7 cellular contexts compared by ENCODE assay signal in the genomic region with DNA sequence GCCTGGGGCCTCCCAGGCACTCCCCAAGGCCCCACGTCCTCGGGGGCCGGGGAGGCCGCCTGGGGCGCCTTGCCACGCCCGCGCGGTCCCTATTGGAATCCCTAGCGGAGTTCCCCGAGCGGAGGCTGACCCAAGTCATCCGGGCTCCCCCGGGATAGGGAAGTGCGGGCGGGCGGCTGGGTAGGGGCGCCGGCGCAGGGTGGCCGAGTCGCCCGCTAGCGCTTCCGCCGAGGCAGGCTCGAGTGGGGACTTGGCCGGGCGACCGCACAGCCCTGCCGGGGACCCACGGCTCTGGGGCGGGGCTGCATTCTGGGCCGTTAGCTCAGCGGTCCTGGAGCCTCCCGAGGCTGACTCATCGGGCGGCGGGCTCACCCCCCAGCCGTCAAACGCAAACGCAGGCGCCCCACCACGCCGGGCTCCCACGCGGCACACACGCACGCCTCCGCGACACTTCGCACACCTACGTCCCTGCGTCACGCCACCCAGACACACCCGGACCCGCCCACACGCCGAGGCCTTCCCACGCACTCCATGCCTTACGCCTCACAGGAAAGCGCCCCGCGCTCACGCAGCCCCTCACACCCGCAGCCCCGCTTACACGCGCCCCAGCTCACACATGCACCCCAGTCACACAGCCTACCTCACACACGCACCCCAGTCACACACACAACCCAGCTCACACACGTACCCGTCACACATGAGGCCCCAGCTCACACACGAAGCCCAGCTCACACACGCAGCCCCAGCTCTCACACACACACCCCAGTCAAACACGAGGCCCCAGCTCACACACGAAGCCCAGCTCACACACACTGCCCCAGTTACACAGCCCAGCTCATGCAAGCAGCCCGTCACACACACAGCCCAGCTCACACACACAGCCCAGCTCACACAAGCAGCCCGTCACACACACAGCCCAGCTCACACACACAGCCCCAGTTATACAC. TPM values are rescaled to one million over a fixed set of nuclear protein-coding genes. Genes with fewer than 3 reads are reported as not detected.
A peak's percentile ranks its signal among the peaks of the same experiment; 100 is the strongest.
DNase-seq lines count a peak whose midpoint lies in the region; ATAC-seq, FAIRE-seq and TF ChIP-seq lines count a peak whose summit lies in the region.

No MANE protein-coding gene starts in this region.

- no peaks in the 10 kb centered on the region for H3K27me3 ChIP-seq in right cardiac atrium (ENCODE audit: control insufficient read depth, insufficient read depth)
- peaks cover 6% of the 10 kb centered on the region for H3K27me3 ChIP-seq in rectal smooth muscle tissue (ENCODE audit: control insufficient read depth, insufficient read depth, low read length)

- peaks cover 9% of the 10 kb centered on the region for H3K36me3 Mint-ChIP-seq in T-helper 17 cell (ENCODE audit: low read depth)

- CTCF ChIA-PET in HEK293T (lab: Yijun Ruan, JAX) = interaction anchor here (0.6 to 1.3 kb wide), 6 partner anchors 12 to 319 kb away, joined by 3 to 6 read pairs (median 4); no protein-coding TSS in a partner anchor

- peak; percentile 79 for ATAC-seq in T-helper 17 cell
- ATAC-seq in right cardiac atrium = peak; percentile 58 to 72
- no peak for ATAC-seq in HG03342 (IDR thresholded peaks at IDR 0.05; ENCODE audit: unreplicated experiment)

- no peak for FAIRE-seq in urothelium cell line (lab: Jason Lieb, UNC)

- intact Hi-C loops in right cardiac atrium (cut with DNase I) = loop anchor here in 2 of 4 donors (5.0 kb wide), 1 partner anchor 49 kb away; no protein-coding TSS in a partner anchor

- peak overlapping the region; percentile 96 for H3K4me3 Mint-ChIP-seq in T-helper 17 cell

- peaks cover 23% of the 10 kb centered on the region for H3K4me1 Mint-ChIP-seq in T-helper 17 cell

- H3K9me3 ChIP-seq in T-helper 17 cell (ENCODE audit: control insufficient read depth, low read length, poor library complexity, severe bottlenecking) = no peaks in the 10 kb centered on the region
- H3K9me3 ChIP-seq in right cardiac atrium (ENCODE audit: control insufficient read depth, low read length) = no peaks in the 10 kb centered on the region

- H3K27me3 Mint-ChIP-seq in T-helper 17 cell = peaks cover 13% of the 10 kb centered on the region

- peaks cover 4% of the 10 kb centered on the region for H3K4me1 ChIP-seq in right cardiac atrium (ENCODE audit: control insufficient read depth, insufficient read depth, low read length)
- peaks cover 25% of the 10 kb centered on the region for H3K4me1 ChIP-seq in rectal smooth muscle tissue (ENCODE audit: control insufficient read depth, insufficient read depth, low read length)

- DNase-seq in HEK293T (ENCODE audit: extremely low spot score) = peak; percentile 39
- peak; percentile 69 to 86 (median 81) for DNase-seq in T-helper 17 cell
- DNase-seq in amniotic epithelial cell (ENCODE audit: low read depth) = peak; percentile 59
- DNase-seq in right cardiac atrium = peak; percentile 91 to 93 (median 93)
- peak; percentile 65 for DNase-seq in urothelium cell line (ENCODE audit: low spot score)

- H3K4me3 ChIP-seq in right cardiac atrium (ENCODE audit: low read length) (peak overlapping the region; percentile 84), rectal smooth muscle tissue (ENCODE audit: low read length) (peak overlapping the region; percentile 81)

- H3K27ac ChIP-seq in right cardiac atrium (ENCODE audit: low read length) (peak overlapping the region; percentile 95), rectal smooth muscle tissue (ENCODE audit: low read depth, low read length) (peak overlapping the region; percentile 89)

- H3K9ac ChIP-seq in rectal smooth muscle tissue (ENCODE audit: low read length) = peak overlapping the region; percentile 75

- H3K27ac Mint-ChIP-seq in T-helper 17 cell = peak overlapping the region; percentile 94

- 9% methylated on average over 78 of the region's 78 CpGs for WGBS in right cardiac atrium

- POLR2A ChIA-PET in HEK293T (lab: Yijun Ruan, JAX) = interaction anchor here (0.9 to 4.1 kb wide), 5 partner anchors 13 to 50 kb away, joined by 3 to 28 read pairs (median 4); a partner anchor contains a TSS

- H3K36me3 ChIP-seq in rectal smooth muscle tissue (ENCODE audit: control insufficient read depth, insufficient read depth, low read length) = no peaks in the 10 kb centered on the region

TF ChIP-seq in HEK293T, 16 proteins besides CTCF, POLR2A, EP300 and RAD21:
- TF ChIP-seq ARNT (IDR thresholded peaks at IDR 0.05) (no peak), HDGF (IDR thresholded peaks at IDR 0.05; ENCODE audit: borderline replicate concordance) (no peak), L3MBTL2 (conservative IDR thresholded peaks at IDR 0.05) (no peak; the same call in none of the 2 replicates), LEF1 (IDR thresholded peaks at IDR 0.05; ENCODE audit: borderline replicate concordance) (no peak), FOXM1 (IDR thresholded peaks at IDR 0.05; ENCODE audit: borderline replicate concordance) (no peak), NFRKB (IDR thresholded peaks at IDR 0.05) (no peak), TARDBP (IDR thresholded peaks at IDR 0.05) (no peak), ELF4 (IDR thresholded peaks at IDR 0.05) (no peak), CTBP1 (IDR thresholded peaks at IDR 0.05; ENCODE audit: borderline replicate concordance) (no peak), SUZ12 (IDR thresholded peaks at IDR 0.05) (no peak), SP1 (IDR thresholded peaks at IDR 0.05) (no peak), BHLHE40 (IDR thresholded peaks at IDR 0.05; ENCODE audit: borderline replicate concordance) (no peak), FOXK2 (IDR thresholded peaks at IDR 0.05) (no peak), ZNF384 (IDR thresholded peaks at IDR 0.05) (no peak), FOXA1 (IDR thresholded peaks at IDR 0.05) (no peak)
- TF ChIP-seq, protein P1, sequence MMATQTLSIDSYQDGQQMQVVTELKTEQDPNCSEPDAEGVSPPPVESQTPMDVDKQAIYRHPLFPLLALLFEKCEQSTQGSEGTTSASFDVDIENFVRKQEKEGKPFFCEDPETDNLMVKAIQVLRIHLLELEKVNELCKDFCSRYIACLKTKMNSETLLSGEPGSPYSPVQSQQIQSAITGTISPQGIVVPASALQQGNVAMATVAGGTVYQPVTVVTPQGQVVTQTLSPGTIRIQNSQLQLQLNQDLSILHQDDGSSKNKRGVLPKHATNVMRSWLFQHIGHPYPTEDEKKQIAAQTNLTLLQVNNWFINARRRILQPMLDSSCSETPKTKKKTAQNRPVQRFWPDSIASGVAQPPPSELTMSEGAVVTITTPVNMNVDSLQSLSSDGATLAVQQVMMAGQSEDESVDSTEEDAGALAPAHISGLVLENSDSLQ (IDR thresholded peaks at IDR 0.05) = no peak

RNA-seq across cellular contexts. Expression of a gene that starts 1.1 kb away (rescaled TPM):
- total RNA-seq in T-helper 17 cell (1 to 10 TPM; 1.8 to 2.6 TPM), right cardiac atrium (100 to 1,000 TPM; 123 to 177 (median 136) TPM)
- polyA plus RNA-seq in right cardiac atrium = 110 TPM

RNA-seq across cellular contexts. Expression of a gene that starts 36.3 kb away (rescaled TPM):
- total RNA-seq in T-helper 17 cell = 10 to 100 TPM; 86.2 to 87.5 TPM
- total RNA-seq in right cardiac atrium = 100 to 1,000 TPM in 2 of 4 donors, 10 to 100 TPM in 2; 90.3 to 138 (median 101) TPM
- polyA plus RNA-seq in right cardiac atrium = 69.1 TPM

RNA-seq across cellular contexts. Expression of a gene that starts 42.8 kb away (rescaled TPM):
- total RNA-seq in T-helper 17 cell = 1 to 10 TPM; 5.2 to 5.7 TPM
- 10 to 100 TPM; 15.2 to 27.4 (median 20.1) TPM for total RNA-seq in right cardiac atrium
- polyA plus RNA-seq in right cardiac atrium = 21.6 TPM

Comparison
In these comparisons a context has a peak if more than half of its experiments do, and no peak if none do; other contexts are left out.
1. DNase-seq: peak in every context shown above with its lines; median percentile 93 in right cardiac atrium; 81 in T-helper 17 cell; 65 in urothelium cell line; 59 in amniotic epithelial cell; 39 in HEK293T.
2. RNA of a gene that starts 1.1 kb away (total RNA-seq): 123 to 177 TPM in right cardiac atrium; 1.8 to 2.6 TPM in T-helper 17 cell; every median in the first group is over 10 times any median in the second.